ENCODE assay signal across 33 cellular contexts in genomic region chr1:84382127-84382526, GRCh38. TPM values are rescaled to one million over a fixed set of nuclear protein-coding genes. Genes with fewer than 3 reads are reported as not detected.
DNase-seq lines count a peak whose midpoint lies in the region; ATAC-seq and TF ChIP-seq lines count a peak whose summit lies in the region.
"Had no signal": no experiment of that assay in that cellular context is flagged by ENCODE, and none has a peak within 500 bp of the region (broad histone marks: within the 10 kb centered on the region; RNA-seq: fewer than 3 reads in every experiment).

No MANE protein-coding gene starts in this region.

- H3K36me3 Mint-ChIP-seq in mesothelial cell of epicardium = no peaks in the 10 kb centered on the region
- H3K36me3 Mint-ChIP-seq: immature natural killer cell had no signal

- DNase-seq in ELR (ENCODE audit: low read depth) (peak; percentile 57), SK-N-DZ (ENCODE audit: low spot score) (peak; percentile 5), dermis blood vessel endothelial cell (peak; percentile 58), mesothelial cell of epicardium (ENCODE audit: low spot score in 2 of 2, unreplicated experiment in 2 of 2) (no peak), activated gamma-delta T cell (lab: John Stamatoyannopoulos, UW) (no peak), SHP77 (lab: John Stamatoyannopoulos, UW) (no peak)
- DNase-seq in activated CD4-positive, alpha-beta T cell treated with anti-CD3 and anti-CD28 coated beads, Interleukin-2, amount 50 U/mL, for 1 hour = no peak
- DNase-seq: ACHN; activated CD4-positive, CD25-positive, alpha-beta regulatory T cell; activated naive CD4-positive, alpha-beta T cell treated with Interleukin-2 at 50 U/mL for 16 hours; activated T-cell treated with anti-CD3 and anti-CD28 coated beads, Interleukin-2, amount 50 U/mL, for 48 hours; HCEC 1CT; immature natural killer cell; left lung; mesenchymal stem cell; MV-4-11; NCI-H1436; NCI-H226; Peyer's patch; SJCRH30; small intestine; stimulated activated CD4-positive, alpha-beta T cell treated with anti-CD3 and anti-CD28 coated beads, Interleukin-2, amount 100 ng/mL, for 24 hours; stimulated activated naive CD8-positive, alpha-beta T cell treated with anti-CD3 and anti-CD28 coated beads, Interleukin-15, amount 100 ng/mL, for 72 hours; T-helper 1 cell had no signal

- H3K4me3 Mint-ChIP-seq in mesothelial cell of epicardium = no peak overlapping the region
- H3K4me3 Mint-ChIP-seq: immature natural killer cell; neural crest cell; stimulated activated naive CD8-positive, alpha-beta T cell treated with anti-CD3 and anti-CD28 coated beads, Interleukin-15, amount 100 ng/mL, for 72 hours had no signal

- H3K4me1 Mint-ChIP-seq in mesothelial cell of epicardium = peaks cover 16% of the 10 kb centered on the region
- H3K4me1 Mint-ChIP-seq: immature natural killer cell; stimulated activated naive CD8-positive, alpha-beta T cell treated with anti-CD3 and anti-CD28 coated beads, Interleukin-15, amount 100 ng/mL, for 72 hours had no signal

- no peaks in the 10 kb centered on the region for H3K9me3 Mint-ChIP-seq in mesothelial cell of epicardium
- H3K9me3 Mint-ChIP-seq: immature natural killer cell; neural crest cell; stimulated activated naive CD8-positive, alpha-beta T cell treated with anti-CD3 and anti-CD28 coated beads, Interleukin-15, amount 100 ng/mL, for 72 hours had no signal

- TF ChIP-seq CTCF in mesothelial cell of epicardium (IDR thresholded peaks at IDR 0.05; ENCODE audit: unreplicated experiment) = no peak

- H3K27me3 Mint-ChIP-seq in mesothelial cell of epicardium (ENCODE audit: low read depth) = no peaks in the 10 kb centered on the region
- H3K27me3 Mint-ChIP-seq: stimulated activated naive CD8-positive, alpha-beta T cell treated with anti-CD3 and anti-CD28 coated beads, Interleukin-15, amount 100 ng/mL, for 72 hours had no signal

- ATAC-seq in HG02642 (IDR thresholded peaks at IDR 0.05; ENCODE audit: poor library complexity, unreplicated experiment) = no peak
- ATAC-seq: HepG2; left lung; stimulated activated naive CD8-positive, alpha-beta T cell treated with anti-CD3 and anti-CD28 coated beads, Interleukin-15, amount 100 ng/mL, for 72 hours had no signal

- H3K27ac Mint-ChIP-seq in mesothelial cell of epicardium = peak overlapping the region; percentile 48
- H3K27ac Mint-ChIP-seq: immature natural killer cell; stimulated activated naive CD8-positive, alpha-beta T cell treated with anti-CD3 and anti-CD28 coated beads, Interleukin-15, amount 100 ng/mL, for 72 hours had no signal

RNA-seq across cellular contexts. Expression of gene DNASE2B, which starts 16.2 kb away (rescaled TPM):
- polyA plus RNA-seq in SK-N-DZ (2014; cell fraction: cytosol; rRNA removed) = not detected in 2 replicates
- polyA plus RNA-seq in SK-N-DZ (2014; cell fraction: nucleus; rRNA removed) = 0.37 TPM in 1 of 2 replicates, not detected in the other
- not detected in 2 replicates for total RNA-seq in dermis blood vessel endothelial cell
- not detected in 3 replicates for total RNA-seq in mesothelial cell of epicardium
- total RNA-seq: cerebellum, fibroblast of lung, glomerular endothelial cell, HepG2, LHCN-M2, neural crest cell, Peyer's patch, SJCRH30, thoracic aorta had no signal
- polyA plus RNA-seq: BJ, fibroblast of lung, HepG2, immature natural killer cell had no signal

Comparison
In these comparisons a context has a peak if more than half of its experiments do, and no peak if none do; other contexts are left out.
1. DNase-seq: peak in ELR (single experiment), SK-N-DZ (single experiment) and dermis blood vessel endothelial cell (single experiment); none in mesothelial cell of epicardium (0 of 2), activated gamma-delta T cell (single experiment), activated CD4-positive, alpha-beta T cell treated with anti-CD3 and anti-CD28 coated beads, Interleukin-2, amount 50 U/mL, for 1 hour (single experiment) and SHP77 (0 of 2).